Comparison of ENCODE assay signal across 1 cellular context in genomic region chr1:156704930-156705320, GRCh38.
A peak's percentile ranks its signal among the peaks of the same experiment; 100 is the strongest.
TF ChIP-seq lines count a peak whose summit lies in the region.

No MANE protein-coding gene starts in this region.

TF ChIP-seq in A549, 52 proteins besides CTCF, POLR2A, EP300 and RAD21 (continued from another document):
- TF ChIP-seq FOSL2 (IDR thresholded peaks at IDR 0.05) = peak; percentile 41; the same call in 1 of the 2 replicates
- peak; percentile 85 for TF ChIP-seq FOSL2 (CRISPR knock-in tag; IDR thresholded peaks at IDR 0.05)
- no peak for TF ChIP-seq CBX2 (IDR thresholded peaks at IDR 0.05; ENCODE audit: borderline replicate concordance, low read depth)
- TF ChIP-seq HDAC2 (IDR thresholded peaks at IDR 0.05) = no peak
- TF ChIP-seq, protein P1, sequence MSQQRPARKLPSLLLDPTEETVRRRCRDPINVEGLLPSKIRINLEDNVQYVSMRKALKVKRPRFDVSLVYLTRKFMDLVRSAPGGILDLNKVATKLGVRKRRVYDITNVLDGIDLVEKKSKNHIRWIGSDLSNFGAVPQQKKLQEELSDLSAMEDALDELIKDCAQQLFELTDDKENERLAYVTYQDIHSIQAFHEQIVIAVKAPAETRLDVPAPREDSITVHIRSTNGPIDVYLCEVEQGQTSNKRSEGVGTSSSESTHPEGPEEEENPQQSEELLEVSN (IDR thresholded peaks at IDR 0.05; ENCODE audit: borderline replicate concordance, low read depth) = peak; percentile 95
- no peak for TF ChIP-seq JUNB (IDR thresholded peaks at IDR 0.05)
- TF ChIP-seq CHD2 (IDR thresholded peaks at IDR 0.05; ENCODE audit: low read length, partially characterized antibody) = peak; percentile 13
